12 cellular contexts compared by ENCODE assay signal in genomic region chr5:140855772-140856674, GRCh38. TPM values are rescaled to one million over a fixed set of nuclear protein-coding genes. Genes with fewer than 3 reads are reported as not detected.
DNase-seq lines count a peak whose midpoint lies in the region; ATAC-seq, FAIRE-seq and TF ChIP-seq lines count a peak whose summit lies in the region.
"Had no signal": no experiment of that assay in that cellular context is flagged by ENCODE, and none has a peak within 500 bp of the region (broad histone marks: within the 10 kb centered on the region; RNA-seq: fewer than 3 reads in every experiment).

Gene PCDHA10, plus strand, starts transcription at chr5:140855897. Its CDS starts 152 bp downstream, at chr5:140856049.

- TF ChIP-seq POLR2A in endothelial cell of umbilical vein (IDR thresholded peaks at IDR 0.05; ENCODE audit: low read depth, low read length) (no peak), ovary (IDR thresholded peaks at IDR 0.05) (no peak), Peyer's patch (IDR thresholded peaks at IDR 0.05) (no peak)

- DNase-seq in G401 (ENCODE audit: low spot score), result peak; percentile 25
- DNase-seq in NCI-H526 (lab: John Stamatoyannopoulos, UW), result peak; percentile 11 to 52
- DNase-seq in endothelial cell of umbilical vein (ENCODE audit: low read depth, low spot score), result peak; percentile 35
- peak in 1 of 5 donors; percentile 34 for DNase-seq in ovary
- no peak for DNase-seq in DMS114 treated with DMSO at 0.1 percent for 48 hours (lab: John Stamatoyannopoulos, UW; ENCODE audit: unreplicated experiment)
- no peak for DNase-seq in Peyer's patch
- DNase-seq: Kasumi-1, spleen, T-cell had no signal

- dilution Hi-C loops in endothelial cell of umbilical vein (cut with MboI; ENCODE audit: extremely low pct_ligation_motif_present, low sequenced_read_pairs), result no loop called here

- no peak within 1 kb of the TSS for H2AFZ ChIP-seq in endothelial cell of umbilical vein (ENCODE audit: low read depth, low read length)

- H3K79me2 ChIP-seq in endothelial cell of umbilical vein (ENCODE audit: control insufficient read depth, insufficient read depth, low read length), result no peaks in the 10 kb centered on the region

- H3K4me2 ChIP-seq in endothelial cell of umbilical vein (ENCODE audit: insufficient read depth, low read length), result no peak within 1 kb of the TSS

- no peaks in the 10 kb centered on the region for H4K20me1 ChIP-seq in endothelial cell of umbilical vein (replicated peaks; ENCODE audit: control insufficient read depth, extremely low read depth, insufficient read depth, low read length)

- 18 to 29% methylated on average over 44 of the region's 44 CpGs; no CpG with 5 or more reads in 1 of the 3 donors for WGBS in ovary, 3 donors

- no peaks in the 10 kb centered on the region for H3K4me1 ChIP-seq in endothelial cell of umbilical vein (ENCODE audit: control insufficient read depth, extremely low read depth, insufficient read depth, low read length)
- no peaks in the 10 kb centered on the region for H3K4me1 ChIP-seq in ovary (ENCODE audit: insufficient read depth)
- no peaks in the 10 kb centered on the region for H3K4me1 ChIP-seq in Peyer's patch
- H3K4me1 ChIP-seq: spleen had no signal

- POLR2A ChIA-PET in endothelial cell of umbilical vein (lab: Charles Lee), result no interaction called here

- H3K9me1 ChIP-seq in endothelial cell of umbilical vein (replicated peaks; ENCODE audit: control insufficient read depth, extremely low read depth, insufficient read depth, low read length), result no peaks in the 10 kb centered on the region

- in situ Hi-C loops in G401 (cut with HindIII; ENCODE audit: low sequenced_read_pairs), result no loop called here

- no peak for TF ChIP-seq EP300 in ovary (IDR thresholded peaks at IDR 0.05)

- no peak for ATAC-seq in GM21447 (IDR thresholded peaks at IDR 0.05; ENCODE audit: unreplicated experiment)
- ATAC-seq in HG03378 (IDR thresholded peaks at IDR 0.05; ENCODE audit: unreplicated experiment), result no peak
- ATAC-seq: activated naive CD4-positive, alpha-beta T cell treated with anti-CD3 and anti-CD28 coated beads, Interleukin-2, amount 50 U/mL, for 72 hours; T-cell had no signal

- H3K36me3 ChIP-seq in endothelial cell of umbilical vein (ENCODE audit: control insufficient read depth in 2 of 2, extremely low read depth in 1 of 2, insufficient read depth in 2 of 2, low read length in 2 of 2), result no peaks in the 10 kb centered on the region
- no peaks in the 10 kb centered on the region for H3K36me3 ChIP-seq in ovary
- H3K36me3 ChIP-seq in Peyer's patch, result no peaks in the 10 kb centered on the region
- H3K36me3 ChIP-seq: spleen had no signal

- no peaks in the 10 kb centered on the region for H3K9me3 ChIP-seq in endothelial cell of umbilical vein (replicated peaks; ENCODE audit: control insufficient read depth, insufficient read depth, low read length)
- H3K9me3 ChIP-seq in ovary, result no peaks in the 10 kb centered on the region
- peaks cover 0 to 26% (median 3%) of the 10 kb centered on the region in 4 donors for H3K9me3 ChIP-seq in Peyer's patch

- TF ChIP-seq CTCF in endothelial cell of umbilical vein (IDR thresholded peaks at IDR 0.05; ENCODE audit: extremely low read depth in 1 of 2, insufficient read depth in 1 of 2, low read depth in 1 of 2, low read length in 2 of 2) (no peak), ovary (IDR thresholded peaks at IDR 0.05) (no peak), Peyer's patch (IDR thresholded peaks at IDR 0.05) (peak in 1 of 6 experiments; percentile 14)

- CTCF ChIA-PET in endothelial cell of umbilical vein (lab: Charles Lee), result interaction anchor here (1.1 to 1.8 kb wide), 3 partner anchors 13 to 185 kb away, joined by 5 to 6 read pairs (median 6); no protein-coding TSS in a partner anchor

- no peak within 1 kb of the TSS for H3K9ac ChIP-seq in endothelial cell of umbilical vein (replicated peaks; ENCODE audit: extremely low read depth, insufficient read depth, low read length)

- no peak within 1 kb of the TSS for H3K4me3 ChIP-seq in endothelial cell of umbilical vein (replicated peaks in 1 of 3; ENCODE audit: insufficient read depth in 1 of 3, low read depth in 1 of 3, low read length in 3 of 3)
- peak within 1 kb of the TSS; percentile 28 for H3K4me3 ChIP-seq in ovary
- H3K4me3 ChIP-seq in Peyer's patch, result peak within 1 kb of the TSS in 2 of 4 donors; percentile 9 to 15

- FAIRE-seq in endothelial cell of umbilical vein (lab: Jason Lieb, UNC), result no peak

- H3K27me3 ChIP-seq in endothelial cell of umbilical vein (ENCODE audit: control insufficient read depth in 2 of 2, insufficient read depth in 2 of 2, low read length in 2 of 2) (no peaks in the 10 kb centered on the region), ovary (no peaks in the 10 kb centered on the region), Peyer's patch (no peaks in the 10 kb centered on the region)

- H3K27ac ChIP-seq in endothelial cell of umbilical vein (ENCODE audit: insufficient read depth, low read depth, low read length), result no peak within 1 kb of the TSS
- no peak within 1 kb of the TSS for H3K27ac ChIP-seq in ovary
- H3K27ac ChIP-seq in Peyer's patch, result peak within 1 kb of the TSS in 1 of 4 donors; percentile 8
- H3K27ac ChIP-seq: spleen had no signal

- intact Hi-C loops in endothelial cell of umbilical vein (cut with micrococcal nuclease), result no loop called here
- intact Hi-C loops in ovary (cut with DNase I), result no loop called here

- no TSS peak for BruUV-seq in endothelial cell of umbilical vein (replicated peaks; lab: Mats Ljungman, UMichigan)

TF ChIP-seq in endothelial cell of umbilical vein, 7 proteins besides CTCF, POLR2A, EP300 and RAD21:
- TF ChIP-seq GATA2 (IDR thresholded peaks at IDR 0.05; ENCODE audit: insufficient read depth, insufficient read length, low read depth, low read length), result no peak
- no peak for TF ChIP-seq MYC (IDR thresholded peaks at IDR 0.05; ENCODE audit: low read depth, low read length)
- no peak for TF ChIP-seq POLR2AphosphoS5 (IDR thresholded peaks at IDR 0.05; ENCODE audit: insufficient read depth, low read depth, low read length)
- no peak for TF ChIP-seq JUN (IDR thresholded peaks at IDR 0.05; ENCODE audit: borderline replicate concordance, insufficient read depth, insufficient read length, low read depth)
- no peak for TF ChIP-seq EZH2 (IDR thresholded peaks at IDR 0.05; ENCODE audit: borderline replicate concordance, low read depth, low read length, severe bottlenecking)
- TF ChIP-seq MAX (IDR thresholded peaks at IDR 0.05; ENCODE audit: insufficient read depth, insufficient read length), result no peak
- no peak for TF ChIP-seq FOS (IDR thresholded peaks at IDR 0.05; ENCODE audit: borderline replicate concordance, insufficient read depth, low read length)

RNA-seq across cellular contexts. Expression of gene PCDHA10, which starts in this region (rescaled TPM):
- total RNA-seq in G401 (2014; rRNA removed; shearing (Covaris generic)), result under 0.01 and 0.06 TPM in 2 replicates
- 0.07 and 0.18 TPM in 2 replicates for total RNA-seq in endothelial cell of umbilical vein
- polyA plus RNA-seq in endothelial cell of umbilical vein, result 0.11 and 0.13 TPM in 2 replicates
- 0.08 and 0.10 TPM in 2 replicates for polyA plus RNA-seq in endothelial cell of umbilical vein (2011; cell fraction: cytosol; rRNA removed)
- polyA plus RNA-seq in endothelial cell of umbilical vein (2011; cell fraction: nucleus; rRNA removed), result 0.13 and 0.22 TPM in 2 replicates
- 0.24 and 0.31 TPM in 2 replicates for polyA plus RNA-seq in endothelial cell of umbilical vein (2012)
- 0.49 TPM in 2 replicates for polyA minus RNA-seq in endothelial cell of umbilical vein
- not detected for polyA minus RNA-seq in endothelial cell of umbilical vein (2011; cell fraction: cytosol; rRNA and poly(A)+ RNA removed)
- polyA minus RNA-seq in endothelial cell of umbilical vein (2011; cell fraction: nucleus; rRNA and poly(A)+ RNA removed), result 0.34 and 0.48 TPM in 2 replicates
- 1 to 10 TPM; 1.0 to 4.0 (median 1.5) TPM for total RNA-seq in ovary
- 1 to 10 TPM in 1 of 2 donors, under 1 TPM in 1; 0.06 to 1.9 TPM for polyA plus RNA-seq in ovary
- 1 to 10 TPM in 1 of 4 donors, under 1 TPM in 3; 0.38 to 5.8 (median 0.46) TPM for total RNA-seq in Peyer's patch
- total RNA-seq: activated naive CD4-positive, alpha-beta T cell treated with anti-CD3 and anti-CD28 coated beads, Interleukin-2, amount 50 U/mL, for 72 hours had no signal

Comparison
In these comparisons a context has a peak if more than half of its experiments do, and no peak if none do; other contexts are left out.
1. Peak in DNase-seq in G401; RNA of the gene not detected or under 1 TPM.
2. Peak in DNase-seq in endothelial cell of umbilical vein; RNA of the gene not detected or under 1 TPM.
3. DNase-seq: peak in NCI-H526 (2 of 2); none in DMS114 treated with DMSO at 0.1 percent for 48 hours (single experiment) and Peyer's patch (0 of 3).